ENCODE assay signal across 8 cellular contexts in the genomic region with DNA sequence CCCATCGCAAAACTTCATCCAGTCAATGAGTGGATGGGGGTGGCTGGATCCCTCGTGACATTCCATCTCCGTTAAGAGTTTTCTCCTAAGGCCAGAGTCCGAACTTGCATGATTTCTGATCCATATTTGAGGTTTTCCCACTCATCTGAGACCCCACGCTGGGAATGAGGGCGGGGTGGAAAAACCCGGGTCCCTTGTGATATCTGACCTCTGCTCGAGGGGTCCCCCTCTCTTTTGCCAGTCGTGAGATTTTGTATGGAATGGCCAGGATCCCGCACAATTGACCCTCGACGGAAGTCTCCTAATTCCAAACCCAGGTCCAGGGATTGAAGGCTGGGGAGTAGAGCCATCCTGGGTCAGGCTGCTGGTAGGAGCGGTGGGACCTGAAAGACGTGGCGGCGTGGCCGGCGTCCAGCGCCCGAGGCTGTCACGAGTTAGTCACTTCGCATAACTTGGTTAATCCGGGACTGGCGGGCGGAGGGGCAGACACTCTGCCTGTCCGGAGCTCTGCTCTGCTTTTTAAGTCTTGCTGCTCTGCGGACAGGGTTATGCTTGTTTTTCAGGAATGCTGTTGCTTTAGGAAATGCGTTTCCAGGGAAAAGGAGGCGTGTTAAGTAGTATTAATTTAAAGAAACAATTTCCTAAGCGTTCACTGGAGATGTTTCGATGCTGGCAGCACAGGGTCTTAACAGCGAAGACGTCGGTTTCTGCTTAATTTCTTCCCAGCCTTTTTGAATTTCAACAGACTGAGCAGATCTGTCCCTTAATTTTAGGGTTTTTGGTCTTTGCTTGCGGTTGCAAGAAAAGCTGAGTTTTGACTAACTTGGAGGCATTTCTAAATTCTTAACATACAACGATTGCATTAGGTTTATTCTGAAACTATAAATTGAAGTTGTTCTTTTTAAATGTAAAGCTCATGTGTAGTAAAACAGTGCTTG. TPM values are rescaled to one million over a fixed set of nuclear protein-coding genes. Genes with fewer than 3 reads are reported as not detected.
DNase-seq lines count a peak whose midpoint lies in the region; ATAC-seq and TF ChIP-seq lines count a peak whose summit lies in the region.

No MANE protein-coding gene starts in this region.

- DNase-seq in AG04450 (ENCODE audit: low read depth, low spot score), result no peak
- DNase-seq in HuH-7 (ENCODE audit: low spot score), result peak; percentile 61
- peak; percentile 67 for DNase-seq in WTC11 (ENCODE audit: low spot score)
- DNase-seq in coronary artery (ENCODE audit: low spot score), result peak; percentile 91
- DNase-seq in stimulated activated CD4-positive, alpha-beta T cell treated with anti-CD3 and anti-CD28 coated beads, Interleukin-1b, Interleukin-23, amount 100 ng/mL, for 48 hours, result peak; percentile 27

- TF ChIP-seq CTCF in AG04450 (IDR thresholded peaks at IDR 0.05; ENCODE audit: low read depth, low read length), result no peak
- no peak for TF ChIP-seq CTCF in WTC11 (IDR thresholded peaks at IDR 0.05)
- no peak for TF ChIP-seq CTCF in coronary artery (IDR thresholded peaks at IDR 0.05)

- peaks cover 4% of the 10 kb centered on the region; the same call in 1 of the 2 replicates for H3K9me3 Mint-ChIP-seq in WTC11

- CTCF ChIA-PET in AG04450 (lab: Charles Lee), result interaction anchor here (0.6 to 1.2 kb wide), 2 partner anchors 31 to 69 kb away, joined by 3 to 6 read pairs; no protein-coding TSS in a partner anchor
- CTCF ChIA-PET in WTC11 (lab: Charles Lee), result no interaction called here

- no peaks in the 10 kb centered on the region for H3K36me3 Mint-ChIP-seq in WTC11

- peak overlapping the region; percentile 93 for H3K4me3 Mint-ChIP-seq in WTC11

- no peaks in the 10 kb centered on the region; the same call in 1 of the 2 replicates for H3K9me3 ChIP-seq in AG04450 (ENCODE audit: control insufficient read depth, insufficient read depth, low read length)

- H3K4me1 Mint-ChIP-seq in WTC11, result peaks cover 28% of the 10 kb centered on the region

- H3K27ac ChIP-seq in AG04450 (ENCODE audit: low read depth, low read length) (peak overlapping the region; percentile 95), coronary artery (peak overlapping the region; percentile 92 to 98), layer of hippocampus (ENCODE audit: low read depth, low read length) (peak overlapping the region; percentile 92)

- H3K27me3 ChIP-seq in AG04450 (ENCODE audit: control insufficient read depth, insufficient read depth, low read length) (no peaks in the 10 kb centered on the region), layer of hippocampus (ENCODE audit: control insufficient read depth, insufficient read depth, low read length) (no peaks in the 10 kb centered on the region)

- ATAC-seq in GM18907 (IDR thresholded peaks at IDR 0.05; ENCODE audit: unreplicated experiment) (peak; percentile 26), WTC11 (peak; percentile 40), HG03039 (IDR thresholded peaks at IDR 0.05; ENCODE audit: unreplicated experiment) (no peak)

- H3K4me3 ChIP-seq in AG04450 (ENCODE audit: low read depth, low read length) (peak overlapping the region; percentile 86), coronary artery (peak overlapping the region; percentile 93)

- POLR2A ChIA-PET in AG04450 (lab: Yijun Ruan, JAX) (interaction anchor here (0.8 to 1.2 kb wide), 2 partner anchors 47 to 251 kb away, joined by 3 read pairs; a partner anchor contains a TSS), WTC11 (lab: Charles Lee) (no interaction called here)

- H3K27me3 Mint-ChIP-seq in WTC11 (ENCODE audit: low read depth), result no peaks in the 10 kb centered on the region

- peak overlapping the region; percentile 90 for H3K27ac Mint-ChIP-seq in WTC11

TF ChIP-seq in WTC11, 78 proteins besides CTCF, POLR2A, EP300 and RAD21:
- TF ChIP-seq GRHL2 (CRISPR knock-in tag; IDR thresholded peaks at IDR 0.05; ENCODE audit: insufficient replicate concordance, severe bottlenecking) (no peak), ETV6 (CRISPR knock-in tag; IDR thresholded peaks at IDR 0.05) (0 out of 2 replicates have a peak, but pooled peaks have one; percentile 34)
- TF ChIP-seq, protein P1, sequence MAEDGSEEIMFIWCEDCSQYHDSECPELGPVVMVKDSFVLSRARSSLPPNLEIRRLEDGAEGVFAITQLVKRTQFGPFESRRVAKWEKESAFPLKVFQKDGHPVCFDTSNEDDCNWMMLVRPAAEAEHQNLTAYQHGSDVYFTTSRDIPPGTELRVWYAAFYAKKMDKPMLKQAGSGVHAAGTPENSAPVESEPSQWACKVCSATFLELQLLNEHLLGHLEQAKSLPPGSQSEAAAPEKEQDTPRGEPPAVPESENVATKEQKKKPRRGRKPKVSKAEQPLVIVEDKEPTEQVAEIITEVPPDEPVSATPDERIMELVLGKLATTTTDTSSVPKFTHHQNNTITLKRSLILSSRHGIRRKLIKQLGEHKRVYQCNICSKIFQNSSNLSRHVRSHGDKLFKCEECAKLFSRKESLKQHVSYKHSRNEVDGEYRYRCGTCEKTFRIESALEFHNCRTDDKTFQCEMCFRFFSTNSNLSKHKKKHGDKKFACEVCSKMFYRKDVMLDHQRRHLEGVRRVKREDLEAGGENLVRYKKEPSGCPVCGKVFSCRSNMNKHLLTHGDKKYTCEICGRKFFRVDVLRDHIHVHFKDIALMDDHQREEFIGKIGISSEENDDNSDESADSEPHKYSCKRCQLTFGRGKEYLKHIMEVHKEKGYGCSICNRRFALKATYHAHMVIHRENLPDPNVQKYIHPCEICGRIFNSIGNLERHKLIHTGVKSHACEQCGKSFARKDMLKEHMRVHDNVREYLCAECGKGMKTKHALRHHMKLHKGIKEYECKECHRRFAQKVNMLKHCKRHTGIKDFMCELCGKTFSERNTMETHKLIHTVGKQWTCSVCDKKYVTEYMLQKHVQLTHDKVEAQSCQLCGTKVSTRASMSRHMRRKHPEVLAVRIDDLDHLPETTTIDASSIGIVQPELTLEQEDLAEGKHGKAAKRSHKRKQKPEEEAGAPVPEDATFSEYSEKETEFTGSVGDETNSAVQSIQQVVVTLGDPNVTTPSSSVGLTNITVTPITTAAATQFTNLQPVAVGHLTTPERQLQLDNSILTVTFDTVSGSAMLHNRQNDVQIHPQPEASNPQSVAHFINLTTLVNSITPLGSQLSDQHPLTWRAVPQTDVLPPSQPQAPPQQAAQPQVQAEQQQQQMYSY (CRISPR knock-in tag; IDR thresholded peaks at IDR 0.05), result peak; percentile 68; the same call in 1 of the 2 replicates
TF ChIP-seq in WTC11: peak in this region for 2.

RNA-seq across cellular contexts. Expression of a gene that starts 1.0 kb away (rescaled TPM):
- polyA plus RNA-seq in AG04450 (2011; rRNA removed), result 32.4 and 48.4 TPM in 2 replicates
- 43.4 and 51.2 TPM in 2 replicates for polyA minus RNA-seq in AG04450 (2011; rRNA and poly(A)+ RNA removed)
- 66.6 to 79.2 TPM (median 68.2 TPM) in 3 replicates for total RNA-seq in WTC11 (2021)
